24 cellular contexts compared by ENCODE assay signal in genomic region chr21:40752125-40752524, GRCh38.
A peak's percentile ranks its signal among the peaks of the same experiment; 100 is the strongest.
DNase-seq lines count a peak whose midpoint lies in the region; ATAC-seq, FAIRE-seq and TF ChIP-seq lines count a peak whose summit lies in the region.
"Had no signal": no experiment of that assay in that cellular context is flagged by ENCODE, and none has a peak within 500 bp of the region (broad histone marks: within the 10 kb centered on the region; RNA-seq: fewer than 3 reads in every experiment).

No MANE protein-coding gene starts in this region.

- H3K23ac ChIP-seq in H1 (ENCODE audit: insufficient read length) = no peak overlapping the region
- no peak overlapping the region for H3K23ac ChIP-seq in mesendoderm (ENCODE audit: low read length)

- H3K27me3 ChIP-seq in GM23338 (ENCODE audit: insufficient read depth) = no peaks in the 10 kb centered on the region
- no peaks in the 10 kb centered on the region for H3K27me3 ChIP-seq in H1 (replicated peaks in 1 of 4; ENCODE audit: control insufficient read depth in 3 of 4, extremely low read depth in 1 of 4, insufficient read depth in 3 of 4, low read length in 3 of 4)
- no peaks in the 10 kb centered on the region for H3K27me3 ChIP-seq in mesendoderm (ENCODE audit: insufficient read depth, low read length, poor library complexity)
- H3K27me3 ChIP-seq in osteoblast (ENCODE audit: insufficient read depth, low read length) = no peaks in the 10 kb centered on the region

- H3K79me1 ChIP-seq in H1 (ENCODE audit: low read depth, low read length) (no peaks in the 10 kb centered on the region), mesendoderm (ENCODE audit: low read length) (no peaks in the 10 kb centered on the region)

- no peak overlapping the region for H3K27ac Mint-ChIP-seq in GM23338
- H3K27ac Mint-ChIP-seq: T-cell had no signal

- ATAC-seq in GM23338 = peak; percentile 81
- no peak for ATAC-seq in HG03135 (IDR thresholded peaks at IDR 0.05; ENCODE audit: unreplicated experiment)
- ATAC-seq: PC-3, SK-N-SH treated with all-trans-retinoic acid at 6 μM for 48 hours, T-cell had no signal

- no peaks in the 10 kb centered on the region for H3K23me2 ChIP-seq in H1 (ENCODE audit: low read depth, low read length)

- no peak for TF ChIP-seq RAD21 in H1 (IDR thresholded peaks at IDR 0.05 in 1 of 2, conservative IDR thresholded peaks at IDR 0.05 in 1 of 2; ENCODE audit: low read depth in 2 of 2, low read length in 2 of 2)

- H3K36me3 Mint-ChIP-seq in GM23338 (ENCODE audit: low read depth) = peaks cover 5% of the 10 kb centered on the region; the same call in 1 of the 3 replicates
- H3K36me3 Mint-ChIP-seq: T-cell had no signal

- H3K56ac ChIP-seq in H1 (replicated peaks; ENCODE audit: insufficient read length, low read depth, low read length) = no peak overlapping the region
- H3K56ac ChIP-seq in mesendoderm (ENCODE audit: low read length) = no peak overlapping the region

- H3K27me3 Mint-ChIP-seq in GM23338 (ENCODE audit: insufficient read depth, low read depth, poor library complexity) = no peaks in the 10 kb centered on the region

- H3K4me3 Mint-ChIP-seq in GM23338 = no peak overlapping the region
- H3K4me3 Mint-ChIP-seq: T-cell had no signal

- no peak overlapping the region for H3K4me2 ChIP-seq in GM23338
- no peak overlapping the region for H3K4me2 ChIP-seq in H1 (ENCODE audit: insufficient read depth in 1 of 2, low read depth in 2 of 2, low read length in 2 of 2)
- no peak overlapping the region for H3K4me2 ChIP-seq in mesendoderm (ENCODE audit: low read length)
- no peak overlapping the region for H3K4me2 ChIP-seq in osteoblast (ENCODE audit: insufficient read depth, low read length)
- H3K4me2 ChIP-seq: KMS-11 had no signal

- H3K4me1 ChIP-seq in GM23338 (ENCODE audit: insufficient read depth) = no peaks in the 10 kb centered on the region; the same call in 1 of the 2 replicates
- peaks cover 2 to 9% (median 3%) of the 10 kb centered on the region in 4 experiments; a peak in 5 of 7 replicates for H3K4me1 ChIP-seq in H1 (replicated peaks in 1 of 4; ENCODE audit: control insufficient read depth in 3 of 4, insufficient read depth in 4 of 4, low read length in 3 of 4)
- H3K4me1 ChIP-seq in mesendoderm (ENCODE audit: control insufficient read depth, low read depth, low read length) = peaks cover 2% of the 10 kb centered on the region
- no peaks in the 10 kb centered on the region for H3K4me1 ChIP-seq in osteoblast (ENCODE audit: insufficient read depth, low read length)

- H3K18ac ChIP-seq in H1 (ENCODE audit: extremely low read depth, low read length) (no peak overlapping the region), mesendoderm (ENCODE audit: low read length) (no peak overlapping the region)

- H4K91ac ChIP-seq in H1 (replicated peaks; ENCODE audit: insufficient read length, low read length) = no peak overlapping the region

- H2BK12ac ChIP-seq in H1 (ENCODE audit: low read depth, low read length) = no peak overlapping the region

- DNase-seq in GM23338 (ENCODE audit: low spot score) (peak; percentile 40), NCI-H2171 treated with DMSO at 0.1 percent for 48 hours (lab: John Stamatoyannopoulos, UW) (peak; percentile 71), H1 (ENCODE audit: low read depth in 1 of 2, low spot score in 2 of 2) (no peak), mesendoderm (peak; percentile 66), DMS114 treated with DMSO at 0.1 percent for 48 hours (lab: John Stamatoyannopoulos, UW; ENCODE audit: unreplicated experiment) (no peak), HK-2 (ENCODE audit: unreplicated experiment) (no peak), osteoblast (ENCODE audit: insufficient read length, low spot score, missing footprints) (no peak)
- DNase-seq: AML-193, GF-D8, GM23248, MV-4-11, NCI-H2029 treated with DMSO at 0.1 percent for 48 hours, NCI-H510A, NCI-H774, PC-3, SIG-M5, T-cell had no signal

- no peak overlapping the region for H2BK120ac ChIP-seq in H1 (replicated peaks; ENCODE audit: low read depth, low read length)
- no peak overlapping the region for H2BK120ac ChIP-seq in mesendoderm (ENCODE audit: low read depth, low read length)

- TF ChIP-seq POLR2A in H1 (IDR thresholded peaks at IDR 0.05; ENCODE audit: control extremely low read depth in 1 of 2, low read depth in 2 of 2, low read length in 2 of 2) = no peak

- H2BK15ac ChIP-seq in H1 (ENCODE audit: low read length) (no peak overlapping the region), mesendoderm (replicated peaks; ENCODE audit: low read depth) (no peak overlapping the region)

- H4K20me1 ChIP-seq in GM23338 (replicated peaks; ENCODE audit: insufficient read depth) = no peaks in the 10 kb centered on the region
- no peaks in the 10 kb centered on the region for H4K20me1 ChIP-seq in H1 (replicated peaks in 1 of 2; ENCODE audit: control insufficient read depth in 1 of 2, insufficient read depth in 2 of 2, low read length in 2 of 2)
- H4K20me1 ChIP-seq in osteoblast (ENCODE audit: insufficient read depth, low read length) = no peaks in the 10 kb centered on the region

- no peak overlapping the region for H3K27ac ChIP-seq in GM23338 (ENCODE audit: low read depth)
- H3K27ac ChIP-seq in H1 (ENCODE audit: low read depth, low read length) = no peak overlapping the region
- H3K27ac ChIP-seq in mesendoderm (ENCODE audit: low read depth, low read length) = no peak overlapping the region
- H3K27ac ChIP-seq in osteoblast (ENCODE audit: low read depth, low read length) = no peak overlapping the region
- H3K27ac ChIP-seq: C4-2B, GM23248, HL-60, KMS-11, RWPE1 had no signal

- no peak for TF ChIP-seq CTCF in GM23338 (conservative IDR thresholded peaks at IDR 0.05; ENCODE audit: low read depth in 2 of 2)
- no peak for TF ChIP-seq CTCF in H1 (IDR thresholded peaks at IDR 0.05; ENCODE audit: control extremely low read depth in 1 of 3, insufficient read depth in 1 of 3, low read depth in 1 of 3, low read length in 3 of 3)
- TF ChIP-seq CTCF in osteoblast (IDR thresholded peaks at IDR 0.05; ENCODE audit: extremely low read depth, low read depth, low read length) = no peak

- H3K4me3 ChIP-seq in GM23338 (0 out of 2 replicates have a peak overlapping the region, but pooled peaks have one; percentile 13), H1 (ENCODE audit: extremely low read depth in 1 of 4, insufficient read depth in 2 of 4, low read depth in 3 of 4, low read length in 4 of 4) (no peak overlapping the region), mesendoderm (ENCODE audit: low read length) (no peak overlapping the region), osteoblast (ENCODE audit: insufficient read depth, low read length) (no peak overlapping the region)
- H3K4me3 ChIP-seq: GM23248 had no signal

- H3K9me2 ChIP-seq in GM23338 (ENCODE audit: insufficient read depth) = no peaks in the 10 kb centered on the region

- H3K4me1 Mint-ChIP-seq in GM23338 = no peaks in the 10 kb centered on the region
- H3K4me1 Mint-ChIP-seq: T-cell had no signal

- WGBS in H1 (ENCODE audit: extremely low coverage in 1 of 2, insufficient coverage in 1 of 2, insufficient read length in 1 of 2, insufficient replicate concordance in 2 of 2, low coverage in 1 of 2, low lambda C conversion rate in 2 of 2, missing lambda C conversion rate in 1 of 2), 2 experiments = 24% methylated on average over 2 of the region's 2 CpGs; no CpG with 5 or more reads in 1 of the 2 experiments
- no CpG with 5 or more reads among the region's 2 CpGs for WGBS in mesendoderm (ENCODE audit: extremely low coverage, insufficient coverage, low lambda C conversion rate)

- H3F3A ChIP-seq in GM23338 (replicated peaks; ENCODE audit: low read depth) = no peaks in the 10 kb centered on the region

- FAIRE-seq in H1 (lab: Jason Lieb, UNC) = no peak
- FAIRE-seq: D721Med had no signal

- H3K4ac ChIP-seq in H1 (replicated peaks; ENCODE audit: insufficient read length, low read depth, low read length) (no peak overlapping the region), mesendoderm (ENCODE audit: low read depth, low read length) (no peak overlapping the region)

- POLR2A ChIA-PET in H1 (lab: Charles Lee; ENCODE audit: partially characterized antibody) = interaction anchor here (0.6 to 0.7 kb wide), 2 partner anchors 10 to 78 kb away, joined by 3 read pairs; no protein-coding TSS in a partner anchor

- TF ChIP-seq EP300 in H1 (IDR thresholded peaks at IDR 0.05; ENCODE audit: borderline replicate concordance in 1 of 2, low read depth in 2 of 2, low read length in 2 of 2) = no peak

- H3K9me3 Mint-ChIP-seq in GM23338 = peaks cover 29% of the 10 kb centered on the region

- H2BK20ac ChIP-seq in H1 (ENCODE audit: low read length) = no peak overlapping the region

- H3K36me3 ChIP-seq in GM23338 (ENCODE audit: insufficient read depth) (no peaks in the 10 kb centered on the region), H1 (ENCODE audit: control insufficient read depth in 2 of 4, insufficient read depth in 4 of 4, low read length in 3 of 4) (no peaks in the 10 kb centered on the region), mesendoderm (ENCODE audit: control insufficient read depth, insufficient read depth, low read length) (no peaks in the 10 kb centered on the region), osteoblast (ENCODE audit: insufficient read depth, low read length) (no peaks in the 10 kb centered on the region)

- H2BK5ac ChIP-seq in H1 (ENCODE audit: low read depth, low read length) = no peak overlapping the region
- no peak overlapping the region for H2BK5ac ChIP-seq in mesendoderm (ENCODE audit: low read length)

- no peak overlapping the region for H2AK5ac ChIP-seq in H1 (ENCODE audit: low read depth, low read length)
- H2AK5ac ChIP-seq in mesendoderm (ENCODE audit: low read length) = no peak overlapping the region

- no peak overlapping the region for H3K14ac ChIP-seq in H1 (ENCODE audit: insufficient read length)

- no peak overlapping the region for H2AFZ ChIP-seq in GM23338
- H2AFZ ChIP-seq in H1 (ENCODE audit: low read length) = no peak overlapping the region
- no peak overlapping the region for H2AFZ ChIP-seq in osteoblast (ENCODE audit: low read length)
- H2AFZ ChIP-seq: GM23248 had no signal

- H3K9me3 ChIP-seq in H1 (ENCODE audit: insufficient read depth in 2 of 2, low read depth in 1 of 2, low read length in 1 of 2) (no peaks in the 10 kb centered on the region), osteoblast (ENCODE audit: low read depth, low read length) (no peaks in the 10 kb centered on the region)

- H3K9ac ChIP-seq in H1 (replicated peaks in 1 of 4; ENCODE audit: extremely low read depth in 1 of 4, low read depth in 3 of 4, low read length in 3 of 4) = no peak overlapping the region
- H3K9ac ChIP-seq in mesendoderm (ENCODE audit: low read length) = no peak overlapping the region
- H3K9ac ChIP-seq: GM23248, KMS-11 had no signal

- CTCF ChIA-PET in H1 (lab: Charles Lee; ENCODE audit: partially characterized antibody) = interaction anchor here (0.6 to 1.5 kb wide), 2 partner anchors 8 to 1581 kb away, joined by 4 read pairs; no protein-coding TSS in a partner anchor

- H3K79me2 ChIP-seq in GM23338 (replicated peaks; ENCODE audit: insufficient read depth) (no peaks in the 10 kb centered on the region), H1 (ENCODE audit: control insufficient read depth in 1 of 2, insufficient read depth in 2 of 2, low read length in 2 of 2) (no peaks in the 10 kb centered on the region), mesendoderm (ENCODE audit: control insufficient read depth, insufficient read depth, low read length) (no peaks in the 10 kb centered on the region), osteoblast (ENCODE audit: insufficient read depth, low read length) (no peaks in the 10 kb centered on the region)

- H4K5ac ChIP-seq in H1 (ENCODE audit: insufficient read length, low read depth, low read length) = no peak overlapping the region
- H4K5ac ChIP-seq in mesendoderm (ENCODE audit: low read length) = no peak overlapping the region

- H4K8ac ChIP-seq in H1 (ENCODE audit: extremely low read depth, insufficient read depth, low read length) (no peak overlapping the region; the same call in 1 of the 2 replicates), mesendoderm (ENCODE audit: low read depth, low read length) (no peak overlapping the region)

Comparison
In these comparisons a context has a peak if more than half of its experiments do, and no peak if none do; other contexts are left out.
1. DNase-seq: peak in GM23338 (single experiment), NCI-H2171 treated with DMSO at 0.1 percent for 48 hours (single experiment) and mesendoderm (single experiment); none in H1 (0 of 2), DMS114 treated with DMSO at 0.1 percent for 48 hours (single experiment), HK-2 (single experiment) and osteoblast (single experiment).